2 cellular contexts compared by ENCODE assay signal in genomic region chr15:58252586-58253323, GRCh38.
TF ChIP-seq lines count a peak whose summit lies in the region.

No MANE protein-coding gene starts in this region.

TF ChIP-seq in SK-N-SH treated with all-trans-retinoic acid at 6 μM for 48 hours, 23 proteins besides CTCF, POLR2A, EP300 and RAD21 (continued from another document):
- no peak for TF ChIP-seq CSDC2 (CRISPR knock-in tag; IDR thresholded peaks at IDR 0.05)
- no peak for TF ChIP-seq ZNF565 (CRISPR knock-in tag; conservative IDR thresholded peaks at IDR 0.05; ENCODE audit: low read depth)
- TF ChIP-seq TOX (CRISPR knock-in tag; IDR thresholded peaks at IDR 0.05; ENCODE audit: borderline replicate concordance): no peak
- TF ChIP-seq BACH2 (CRISPR knock-in tag; IDR thresholded peaks at IDR 0.05; ENCODE audit: borderline replicate concordance): no peak
- TF ChIP-seq RARB (CRISPR knock-in tag; IDR thresholded peaks at IDR 0.05): no peak
- no peak for TF ChIP-seq PPARA (CRISPR knock-in tag; IDR thresholded peaks at IDR 0.05; ENCODE audit: borderline replicate concordance)
- no peak for TF ChIP-seq POU6F1 (CRISPR knock-in tag; IDR thresholded peaks at IDR 0.05; ENCODE audit: borderline replicate concordance, low read depth)

TF ChIP-seq in K562, 482 proteins besides CTCF, POLR2A, EP300 and RAD21 (continued from another document):
- TF ChIP-seq ZNF318 (IDR thresholded peaks at IDR 0.05; ENCODE audit: borderline replicate concordance in 1 of 2, low read depth in 1 of 2): no peak
